19 cellular contexts compared by ENCODE assay signal in the genomic region with DNA sequence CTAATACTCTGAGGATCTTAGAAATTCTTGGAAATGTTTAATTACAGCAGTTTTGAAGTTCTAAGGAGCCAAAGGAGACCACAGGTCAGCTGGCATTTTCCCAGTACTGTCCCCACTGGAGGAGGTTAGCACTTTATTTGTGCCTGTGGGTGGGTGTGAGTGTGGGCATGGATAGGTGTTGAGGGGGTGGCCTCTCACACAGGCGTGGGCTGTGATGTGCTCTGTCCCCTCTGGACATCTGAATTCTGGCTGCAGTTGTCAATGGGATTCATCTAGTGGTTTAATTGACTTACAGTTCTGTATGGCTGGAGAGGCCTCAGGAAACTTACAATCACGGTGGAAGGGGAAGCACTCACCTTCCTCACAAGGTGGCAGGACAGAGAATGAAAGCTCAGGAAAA.
DNase-seq lines count a peak whose midpoint lies in the region; TF ChIP-seq lines count a peak whose summit lies in the region.
"Had no signal": no experiment of that assay in that cellular context is flagged by ENCODE, and none has a peak within 500 bp of the region (broad histone marks: within the 10 kb centered on the region; RNA-seq: fewer than 3 reads in every experiment).

No MANE protein-coding gene starts in this region.

- TF ChIP-seq CTCF in esophagus muscularis mucosa (IDR thresholded peaks at IDR 0.05), result no peak
- no peak for TF ChIP-seq CTCF in stomach (IDR thresholded peaks at IDR 0.05)
- TF ChIP-seq CTCF in mesothelial cell of epicardium (IDR thresholded peaks at IDR 0.05; ENCODE audit: unreplicated experiment), result no peak

- peaks cover 87% of the 10 kb centered on the region for H3K4me1 Mint-ChIP-seq in activated T-cell treated with anti-CD3 and anti-CD28 coated beads, Interleukin-2, amount 50 U/mL, for 24 hours (ENCODE audit: low read depth)
- peaks cover 76% of the 10 kb centered on the region for H3K4me1 Mint-ChIP-seq in activated T-helper 1 cell treated with anti-CD3 and anti-CD28 coated beads, Interleukin-12 subunit alpha, Interleukin-12 subunit beta, Interleukin-2, Interleukin-4 antibody, amounts not matched to agents 30 ng/mL and 10 ng/mL and 1 ng/mL, durations not matched to agents 14 hours and 24 hours and 36 hours (ENCODE audit: low read depth)
- H3K4me1 Mint-ChIP-seq in mesothelial cell of epicardium, result peaks cover 25% of the 10 kb centered on the region
- H3K4me1 Mint-ChIP-seq: neural progenitor cell had no signal

- intact Hi-C loops in activated T-helper 1 cell treated with anti-CD3 and anti-CD28 coated beads, Interleukin-12 subunit alpha, Interleukin-12 subunit beta, Interleukin-2, Interleukin-4 antibody, amounts not matched to agents 30 ng/mL and 10 ng/mL and 1 ng/mL, durations not matched to agents 14 hours and 24 hours and 36 hours (cut with micrococcal nuclease), result loop anchor here (1.0 to 5.0 kb wide), 5 partner anchors 9 to 747 kb away; a partner anchor contains a TSS
- intact Hi-C loops in esophagus muscularis mucosa (cut with DNase I) (no loop called here), stomach (cut with DNase I; ENCODE audit: low total_unique reads) (no loop called here)

- peak overlapping the region; percentile 0 for H3K4me3 Mint-ChIP-seq in activated T-cell treated with anti-CD3 and anti-CD28 coated beads, Interleukin-2, amount 50 U/mL, for 24 hours
- H3K4me3 Mint-ChIP-seq in activated T-helper 1 cell treated with anti-CD3 and anti-CD28 coated beads, Interleukin-12 subunit alpha, Interleukin-12 subunit beta, Interleukin-2, Interleukin-4 antibody, amounts not matched to agents 30 ng/mL and 10 ng/mL and 1 ng/mL, durations not matched to agents 14 hours and 24 hours and 36 hours, result peak overlapping the region; percentile 3
- H3K4me3 Mint-ChIP-seq in mesothelial cell of epicardium, result no peak overlapping the region
- H3K4me3 Mint-ChIP-seq: effector memory CD8-positive, alpha-beta T cell; neural progenitor cell had no signal

- peaks cover 3% of the 10 kb centered on the region for H3K27me3 Mint-ChIP-seq in activated T-cell treated with anti-CD3 and anti-CD28 coated beads, Interleukin-2, amount 50 U/mL, for 24 hours
- no peaks in the 10 kb centered on the region for H3K27me3 Mint-ChIP-seq in activated T-helper 1 cell treated with anti-CD3 and anti-CD28 coated beads, Interleukin-12 subunit alpha, Interleukin-12 subunit beta, Interleukin-2, Interleukin-4 antibody, amounts not matched to agents 30 ng/mL and 10 ng/mL and 1 ng/mL, durations not matched to agents 14 hours and 24 hours and 36 hours (ENCODE audit: insufficient read depth)
- no peaks in the 10 kb centered on the region for H3K27me3 Mint-ChIP-seq in mesothelial cell of epicardium (ENCODE audit: low read depth)

- WGBS in esophagus muscularis mucosa, result 81% methylated on average over 2 of the region's 2 CpGs
- 71 to 88% (median 78%) methylated on average over 2 of the region's 2 CpGs for WGBS in stomach, 5 donors

- TF ChIP-seq POLR2A in esophagus muscularis mucosa (IDR thresholded peaks at IDR 0.05; ENCODE audit: low read depth) (no peak), stomach (IDR thresholded peaks at IDR 0.05) (no peak)

- H3K4me3 ChIP-seq in esophagus muscularis mucosa (no peak overlapping the region), stomach (no peak overlapping the region)
- H3K4me3 ChIP-seq: ascending aorta, HAP-1, heart left ventricle, neural progenitor cell had no signal

- H3K27me3 ChIP-seq in esophagus muscularis mucosa (no peaks in the 10 kb centered on the region), stomach (no peaks in the 10 kb centered on the region)
- H3K27me3 ChIP-seq: ascending aorta, heart left ventricle, neural progenitor cell had no signal

- H3K9me3 Mint-ChIP-seq in activated T-cell treated with anti-CD3 and anti-CD28 coated beads, Interleukin-2, amount 50 U/mL, for 24 hours, result peaks cover 27% of the 10 kb centered on the region
- peaks cover 23% of the 10 kb centered on the region for H3K9me3 Mint-ChIP-seq in activated T-helper 1 cell treated with anti-CD3 and anti-CD28 coated beads, Interleukin-12 subunit alpha, Interleukin-12 subunit beta, Interleukin-2, Interleukin-4 antibody, amounts not matched to agents 30 ng/mL and 10 ng/mL and 1 ng/mL, durations not matched to agents 14 hours and 24 hours and 36 hours
- H3K9me3 Mint-ChIP-seq in mesothelial cell of epicardium, result peaks cover 14% of the 10 kb centered on the region

- H3K27ac ChIP-seq in esophagus muscularis mucosa (replicated peaks in 1 of 4) (peak overlapping the region; percentile 65 to 83 (median 68)), stomach (peak overlapping the region in 4 of 5 donors; percentile 65 to 91 (median 81))
- H3K27ac ChIP-seq: C4-2B, neural progenitor cell had no signal

- H3K27ac Mint-ChIP-seq in activated T-cell treated with anti-CD3 and anti-CD28 coated beads, Interleukin-2, amount 50 U/mL, for 24 hours, result peak overlapping the region; percentile 86
- H3K27ac Mint-ChIP-seq in activated T-helper 1 cell treated with anti-CD3 and anti-CD28 coated beads, Interleukin-12 subunit alpha, Interleukin-12 subunit beta, Interleukin-2, Interleukin-4 antibody, amounts not matched to agents 30 ng/mL and 10 ng/mL and 1 ng/mL, durations not matched to agents 14 hours and 24 hours and 36 hours, result peak overlapping the region; percentile 77
- H3K27ac Mint-ChIP-seq in mesothelial cell of epicardium, result no peak overlapping the region
- H3K27ac Mint-ChIP-seq: effector memory CD8-positive, alpha-beta T cell; neural progenitor cell had no signal

- no peaks in the 10 kb centered on the region for H3K36me3 ChIP-seq in esophagus muscularis mucosa
- H3K36me3 ChIP-seq in stomach, result no peaks in the 10 kb centered on the region
- H3K36me3 ChIP-seq: ascending aorta, HAP-1, heart left ventricle, neural progenitor cell had no signal

- TF ChIP-seq EP300 in esophagus muscularis mucosa (IDR thresholded peaks at IDR 0.05) (no peak), stomach (IDR thresholded peaks at IDR 0.05) (no peak)

- H3K36me3 Mint-ChIP-seq in activated T-cell treated with anti-CD3 and anti-CD28 coated beads, Interleukin-2, amount 50 U/mL, for 24 hours (ENCODE audit: low read depth), result peaks cover 21% of the 10 kb centered on the region
- H3K36me3 Mint-ChIP-seq in activated T-helper 1 cell treated with anti-CD3 and anti-CD28 coated beads, Interleukin-12 subunit alpha, Interleukin-12 subunit beta, Interleukin-2, Interleukin-4 antibody, amounts not matched to agents 30 ng/mL and 10 ng/mL and 1 ng/mL, durations not matched to agents 14 hours and 24 hours and 36 hours (ENCODE audit: low read depth), result peaks cover 7% of the 10 kb centered on the region
- peaks cover 6% of the 10 kb centered on the region for H3K36me3 Mint-ChIP-seq in mesothelial cell of epicardium
- H3K36me3 Mint-ChIP-seq: neural progenitor cell had no signal

- H3K4me1 ChIP-seq in esophagus muscularis mucosa (peaks cover 29 to 73% (median 52%) of the 10 kb centered on the region in 4 donors), stomach (peaks cover 31 to 73% (median 38%) of the 10 kb centered on the region in 4 donors)
- H3K4me1 ChIP-seq: HAP-1, neural progenitor cell had no signal

- H3K9me3 ChIP-seq in esophagus muscularis mucosa, result peaks cover 0 to 10% (median 0%) of the 10 kb centered on the region in 4 donors
- peaks cover 0 to 8% (median 0%) of the 10 kb centered on the region in 4 donors for H3K9me3 ChIP-seq in stomach
- H3K9me3 ChIP-seq: HAP-1 had no signal

- no peak for DNase-seq in activated T-cell treated with anti-CD3 and anti-CD28 coated beads, Interleukin-2, amount 50 U/mL, for 24 hours
- no peak for DNase-seq in activated T-cell treated with anti-CD3 and anti-CD28 coated beads, Interleukin-2, amount 50 U/mL, for 48 hours
- no peak for DNase-seq in activated T-helper 1 cell treated with anti-CD3 and anti-CD28 coated beads, Interleukin-12 subunit alpha, Interleukin-12 subunit beta, Interleukin-2, Interleukin-4 antibody, amounts not matched to agents 30 ng/mL and 10 ng/mL and 1 ng/mL, durations not matched to agents 14 hours and 24 hours and 36 hours (ENCODE audit: low spot score)
- DNase-seq in esophagus muscularis mucosa (ENCODE audit: extremely low spot score), result no peak
- DNase-seq in stomach, result no peak
- DNase-seq in superior temporal gyrus (ENCODE audit: extremely low spot score), result no peak
- DNase-seq in stimulated activated naive CD4-positive, alpha-beta T cell (lab: John Stamatoyannopoulos, UW), result no peak
- DNase-seq in mesothelial cell of epicardium (ENCODE audit: low spot score in 2 of 2, unreplicated experiment in 2 of 2), result no peak
- DNase-seq: activated gamma-delta T cell; cerebellar nuclear complex; effector memory CD8-positive, alpha-beta T cell; heart left ventricle; NCI-H1092 treated with DMSO at 0.1 percent for 48 hours; small intestine; stimulated activated CD4-positive, alpha-beta T cell treated with anti-CD3 and anti-CD28 coated beads, Interleukin-4, amount 100 ng/mL, for 1 hour had no signal
